ENCODE assay signal across 1 cellular context in genomic region chr1:94553323-94553730, GRCh38.
TF ChIP-seq lines count a peak whose summit lies in the region.

No MANE protein-coding gene starts in this region.

TF ChIP-seq in HepG2, 621 proteins besides CTCF, POLR2A, EP300 and RAD21 (continued from another document):
- no peak for TF ChIP-seq ZNF687 (CRISPR knock-in tag; IDR thresholded peaks at IDR 0.05)
